In genomic region chr10:123009105-123009805, GRCh38 we compare ENCODE assay signal across 1 cellular context.
TF ChIP-seq lines count a peak whose summit lies in the region.

No MANE protein-coding gene starts in this region.

TF ChIP-seq in IMR-90, 13 proteins besides CTCF, POLR2A, EP300 and RAD21 (continued from another document):
- TF ChIP-seq ELK1 (IDR thresholded peaks at IDR 0.05; ENCODE audit: borderline replicate concordance, low read depth, low read length), result no peak
- no peak for TF ChIP-seq USF2 (IDR thresholded peaks at IDR 0.05; ENCODE audit: low read depth, low read length)
TF ChIP-seq in IMR-90: peak in this region for 0.
